20 cellular contexts compared by ENCODE assay signal in the genomic region with DNA sequence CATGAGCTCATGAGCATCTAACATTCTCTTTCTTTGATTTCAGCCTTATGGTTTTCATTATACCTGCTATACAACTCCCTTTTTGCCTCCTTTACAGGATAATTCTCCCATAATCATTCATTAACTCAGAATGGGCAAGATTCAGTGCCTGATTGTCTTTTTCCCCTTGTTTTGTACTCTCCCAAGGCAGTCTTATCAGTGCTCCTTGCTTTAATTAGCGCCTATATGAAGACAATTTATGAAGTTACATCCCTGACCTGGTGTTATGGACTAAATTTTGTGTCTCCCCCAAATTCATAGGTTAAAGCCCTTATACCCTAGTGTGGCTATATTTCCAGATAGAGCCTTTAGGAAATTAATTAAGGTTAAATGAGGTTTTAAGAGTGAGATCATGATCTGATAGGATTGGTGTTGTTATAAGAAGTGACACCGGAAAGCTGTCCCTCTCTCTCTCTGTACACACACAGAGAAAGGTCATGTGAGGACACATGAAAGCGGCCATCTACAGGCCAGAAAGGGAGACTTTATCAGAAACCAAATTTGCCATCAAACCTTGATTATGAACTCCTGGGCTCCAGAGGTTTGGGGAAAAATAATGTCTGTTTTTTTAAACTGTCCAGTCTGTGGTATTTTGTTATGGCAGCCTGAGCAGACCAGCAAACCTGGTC.
"Had no signal": no experiment of that assay in that cellular context is flagged by ENCODE, and none has a peak within 500 bp of the region (broad histone marks: within the 10 kb centered on the region; RNA-seq: fewer than 3 reads in every experiment).

No MANE protein-coding gene starts in this region.

- H3K4me3 ChIP-seq: left ventricle myocardium inferior, mucosa of descending colon, ovary, right atrium auricular region, skin epidermis, stomach, testis, thyroid gland, transverse colon, upper lobe of left lung, vagina had no signal

- H3K9me3 ChIP-seq: left ventricle myocardium inferior, ovary, right atrium auricular region, testis, thyroid gland, transverse colon, upper lobe of left lung, vagina had no signal

- H3K27ac ChIP-seq: left ventricle myocardium inferior, ovary, right atrium auricular region, skin epidermis, stomach, testis, thyroid gland, transverse colon, upper lobe of left lung, vagina had no signal

- H3K27me3 ChIP-seq: ovary, right atrium auricular region, stomach, testis, thyroid gland, transverse colon, upper lobe of left lung, vagina had no signal

- H3K4me1 ChIP-seq: left ventricle myocardium inferior, right atrium auricular region, stomach, testis, thyroid gland, transverse colon, upper lobe of left lung, vagina had no signal

- H3K36me3 ChIP-seq: left ventricle myocardium inferior, ovary, right atrium auricular region, stomach, thyroid gland, transverse colon, upper lobe of left lung, vagina had no signal

- DNase-seq: islet precursor cell; left ventricle myocardium inferior; midbrain; mucosa of descending colon; naive thymus-derived CD4-positive, alpha-beta T cell; ovary; stimulated activated CD4-positive, alpha-beta T cell treated with anti-CD3 and anti-CD28 coated beads, Interleukin-12 subunit alpha, Interleukin-12 subunit beta, amount 100 ng/mL, for 4 hours; stimulated activated CD4-positive, alpha-beta T cell treated with anti-CD3 and anti-CD28 coated beads, Interleukin-15, amount 100 ng/mL, for 24 hours; stimulated activated CD4-positive, alpha-beta T cell treated with anti-CD3 and anti-CD28 coated beads, Interleukin-2, amount 100 ng/mL, for 24 hours; stimulated activated CD4-positive, alpha-beta T cell treated with anti-CD3 and anti-CD28 coated beads, Interleukin-4, amount 100 ng/mL, for 1 hour; stimulated activated naive B cell treated with anti-CD40 and anti-IgM and Interleukin-4, amounts not matched to agents 10 μg/mL and 1 μg/mL and 100 μg/mL, for 72 hours; stimulated activated naive CD8-positive, alpha-beta T cell treated with anti-CD3 and anti-CD28 coated beads, Interleukin-15, Interleukin-2, amounts not matched to agents 100 U/mL and 50 U/mL, for 24 hours; stomach; testis; thyroid gland; transverse colon; upper lobe of left lung had no signal
